In the genomic region with DNA sequence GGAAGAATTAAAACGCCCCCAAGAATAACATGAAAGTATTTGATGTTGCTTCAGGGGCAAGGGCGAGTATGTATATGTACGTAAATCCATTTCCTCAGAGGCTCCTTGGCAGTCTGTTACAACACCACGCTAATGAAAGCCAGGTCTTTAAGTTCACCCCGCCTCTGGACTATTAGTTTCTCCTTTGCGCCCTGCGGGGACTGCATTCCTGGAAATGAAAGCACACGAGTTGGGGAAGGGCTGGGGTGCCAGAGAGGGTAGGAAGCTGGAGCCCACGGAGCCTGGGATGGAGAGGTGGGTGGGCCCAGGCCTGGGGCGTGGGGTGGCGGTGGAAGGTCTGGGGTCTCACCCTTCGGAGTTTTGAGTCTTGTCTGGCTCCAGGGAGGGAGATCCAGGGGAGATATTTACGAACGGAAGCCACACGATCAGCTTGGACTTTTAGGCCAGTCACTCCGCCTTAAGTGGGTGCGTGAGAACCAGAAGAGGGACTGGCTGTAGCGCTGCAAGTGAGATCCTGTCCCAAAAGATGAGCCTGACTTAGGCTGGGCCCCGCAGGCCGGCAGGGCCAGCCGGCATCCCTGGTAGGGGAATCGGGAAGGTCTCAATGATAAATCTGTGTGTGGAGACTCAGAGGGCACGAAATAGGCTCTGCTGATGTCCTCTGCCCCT, we compare ENCODE assay signal across 1 cellular context.
TF ChIP-seq lines count a peak whose summit lies in the region.

No MANE protein-coding gene starts in this region.

TF ChIP-seq in HepG2, 621 proteins besides CTCF, POLR2A, EP300 and RAD21 (continued from another document):
- TF ChIP-seq HIC2 (CRISPR knock-in tag; IDR thresholded peaks at IDR 0.05; ENCODE audit: low read depth) = no peak
- TF ChIP-seq LRRFIP1 (CRISPR knock-in tag; conservative IDR thresholded peaks at IDR 0.05) = no peak
- no peak for TF ChIP-seq PAWR (CRISPR knock-in tag; IDR thresholded peaks at IDR 0.05; ENCODE audit: borderline replicate concordance)
- TF ChIP-seq SATB2 (CRISPR knock-in tag; IDR thresholded peaks at IDR 0.05) = no peak
- TF ChIP-seq YY1 (IDR thresholded peaks at IDR 0.05; ENCODE audit: insufficient read depth, insufficient replicate concordance, low read depth, low read length) = no peak
- no peak for TF ChIP-seq GPBP1L1 (CRISPR knock-in tag; IDR thresholded peaks at IDR 0.05)
- TF ChIP-seq ZNF296 (CRISPR knock-in tag; conservative IDR thresholded peaks at IDR 0.05) = no peak
- no peak for TF ChIP-seq SAP130 (CRISPR knock-in tag; IDR thresholded peaks at IDR 0.05; ENCODE audit: low read depth)
- TF ChIP-seq KDM1A (CRISPR knock-in tag; IDR thresholded peaks at IDR 0.05) = no peak
- no peak for TF ChIP-seq PATZ1 (CRISPR knock-in tag; IDR thresholded peaks at IDR 0.05)
TF ChIP-seq in HepG2: peak in this region for 0.
